ENCODE assay signal across 17 cellular contexts in genomic region chr2:170341684-170342631, GRCh38.
DNase-seq lines count a peak whose midpoint lies in the region; ATAC-seq and TF ChIP-seq lines count a peak whose summit lies in the region.
"Had no signal": no experiment of that assay in that cellular context is flagged by ENCODE, and none has a peak within 500 bp of the region (broad histone marks: within the 10 kb centered on the region; RNA-seq: fewer than 3 reads in every experiment).

No MANE protein-coding gene starts in this region.

- H3K23ac ChIP-seq in neuronal stem cell (ENCODE audit: low read depth, low read length, poor library complexity) = no peak overlapping the region

- peak; percentile 87 for ATAC-seq in CD4-positive, alpha-beta T cell (ENCODE audit: poor library complexity)
- ATAC-seq: body of pancreas had no signal

- H3K4me1 ChIP-seq in neuronal stem cell (ENCODE audit: control insufficient read depth in 2 of 2, insufficient read depth in 1 of 2, low read depth in 1 of 2, low read length in 2 of 2) = peaks cover 4 to 7% of the 10 kb centered on the region in 2 donors
- H3K4me1 ChIP-seq: body of pancreas, left ventricle myocardium inferior had no signal

- in situ Hi-C loops in G401 (cut with HindIII; ENCODE audit: low sequenced_read_pairs) = no loop called here

- POLR2A ChIA-PET in CD4-positive, alpha-beta T cell (lab: Charles Lee) = interaction anchor here (0.6 to 0.9 kb wide), 3 partner anchors 13 to 700 kb away, joined by 3 to 4 read pairs (median 3); no protein-coding TSS in a partner anchor

- no CpG with 5 or more reads among the region's 8 CpGs for WGBS in neuronal stem cell (ENCODE audit: extremely low coverage in 2 of 2, insufficient read length in 2 of 2, insufficient replicate concordance in 1 of 2), 2 donors

- H3K9me3 ChIP-seq in CD4-positive, alpha-beta T cell (ENCODE audit: control insufficient read depth, low read length) = no peaks in the 10 kb centered on the region
- H3K9me3 ChIP-seq in neuronal stem cell (replicated peaks in 1 of 2; ENCODE audit: control insufficient read depth in 2 of 2, insufficient read depth in 1 of 2, low read depth in 1 of 2, low read length in 2 of 2) = peaks cover 0 to under 1% of the 10 kb centered on the region in 2 donors
- H3K9me3 ChIP-seq: body of pancreas, left ventricle myocardium inferior had no signal

- CTCF ChIA-PET in CD4-positive, alpha-beta T cell (lab: Charles Lee) = no interaction called here

- H2BK120ac ChIP-seq in neuronal stem cell (ENCODE audit: low read depth, low read length) = no peak overlapping the region

- no peak overlapping the region for H3K4me3 Mint-ChIP-seq in CD4-positive, alpha-beta T cell
- no peak overlapping the region for H3K4me3 Mint-ChIP-seq in T-helper 1 cell treated with Interleukin-12 subunit alpha and Interleukin-12 subunit beta and Interleukin-4 antibody, amounts not matched to agents 30 μg/mL and 1 μg/mL, for 36 hours
- H3K4me3 Mint-ChIP-seq: activated CD4-positive, alpha-beta memory T cell treated with anti-CD3 and anti-CD28 coated beads, Interleukin-2, amount 10 ng/mL, durations not matched to agents 7 days and 5 days; activated naive CD8-positive, alpha-beta T cell; B cell had no signal

- intact Hi-C loops in CD4-positive, alpha-beta T cell (cut with DNase I, micrococcal nuclease) = no loop called here

- H3K27ac Mint-ChIP-seq in CD4-positive, alpha-beta T cell = peak overlapping the region; percentile 62
- peak overlapping the region; percentile 27 for H3K27ac Mint-ChIP-seq in T-helper 1 cell treated with Interleukin-12 subunit alpha and Interleukin-12 subunit beta and Interleukin-4 antibody, amounts not matched to agents 30 μg/mL and 1 μg/mL, for 36 hours
- H3K27ac Mint-ChIP-seq: activated CD4-positive, alpha-beta memory T cell treated with anti-CD3 and anti-CD28 coated beads, Interleukin-2, amount 10 ng/mL, durations not matched to agents 7 days and 5 days; activated naive CD8-positive, alpha-beta T cell; B cell had no signal

- no peak overlapping the region for H2BK15ac ChIP-seq in neuronal stem cell (ENCODE audit: low read length)

- no peaks in the 10 kb centered on the region for H3K9me3 Mint-ChIP-seq in CD4-positive, alpha-beta T cell
- no peaks in the 10 kb centered on the region for H3K9me3 Mint-ChIP-seq in T-helper 1 cell treated with Interleukin-12 subunit alpha and Interleukin-12 subunit beta and Interleukin-4 antibody, amounts not matched to agents 30 μg/mL and 1 μg/mL, for 36 hours
- H3K9me3 Mint-ChIP-seq: activated CD4-positive, alpha-beta memory T cell treated with anti-CD3 and anti-CD28 coated beads, Interleukin-2, amount 10 ng/mL, durations not matched to agents 7 days and 5 days had no signal

- no peaks in the 10 kb centered on the region for H3K27me3 ChIP-seq in CD4-positive, alpha-beta T cell (ENCODE audit: control insufficient read depth, insufficient read depth, low read length)
- H3K27me3 ChIP-seq in neuronal stem cell (ENCODE audit: control insufficient read depth in 3 of 3, insufficient read depth in 3 of 3, low read depth in 1 of 3, low read length in 3 of 3) = no peaks in the 10 kb centered on the region
- H3K27me3 ChIP-seq: body of pancreas had no signal

- H3K4me3 ChIP-seq in neuronal stem cell (ENCODE audit: low read length in 2 of 2) = no peak overlapping the region
- H3K4me3 ChIP-seq: body of pancreas, left ventricle myocardium inferior had no signal

- no peak overlapping the region for H4K8ac ChIP-seq in neuronal stem cell (ENCODE audit: low read depth, low read length)

- H2BK12ac ChIP-seq in neuronal stem cell (ENCODE audit: low read length) = no peak overlapping the region

- H2AK5ac ChIP-seq in neuronal stem cell (ENCODE audit: low read depth, low read length) = no peak overlapping the region

- no peak overlapping the region for H4K91ac ChIP-seq in neuronal stem cell (ENCODE audit: low read depth, low read length, poor library complexity)

- TF ChIP-seq CTCF in CD4-positive, alpha-beta T cell (IDR thresholded peaks at IDR 0.05) = no peak

- H3K14ac ChIP-seq in neuronal stem cell (ENCODE audit: low read length) = no peak overlapping the region

- H3K4me2 ChIP-seq in neuronal stem cell (ENCODE audit: insufficient read depth, low read length, poor library complexity, severe bottlenecking) = no peak overlapping the region

- no peak for DNase-seq in CD4-positive, alpha-beta T cell
- peak; percentile 24 for DNase-seq in COR-L47 (lab: John Stamatoyannopoulos, UW)
- DNase-seq in NCI-H2081 treated with DMSO at 0.1 percent for 48 hours (lab: John Stamatoyannopoulos, UW) = peak; percentile 41
- DNase-seq in NOMO-1 (lab: John Stamatoyannopoulos, UW; ENCODE audit: unreplicated experiment in 2 of 2) = no peak
- no peak for DNase-seq in neuronal stem cell (ENCODE audit: low spot score)
- DNase-seq in Ammon's horn (ENCODE audit: low spot score) = no peak
- no peak for DNase-seq in G401 (ENCODE audit: low spot score)
- DNase-seq: activated CD4-positive, alpha-beta memory T cell treated with anti-CD3 and anti-CD28 coated beads, Interleukin-2, amount 10 ng/mL, durations not matched to agents 7 days and 5 days; activated T-cell treated with anti-CD3 and anti-CD28 coated beads, Interleukin-2, amount 50 U/mL, for 48 hours; body of pancreas; HCEC 1CT; left ventricle myocardium inferior; NCI-H2029; stimulated activated CD8-positive, alpha-beta memory T cell treated with anti-CD3 and anti-CD28 coated beads, Interleukin-4, amount 100 ng/mL, for 48 hours had no signal

- no peak overlapping the region for H3K9ac ChIP-seq in neuronal stem cell (ENCODE audit: low read depth, low read length, poor library complexity)

- no peak overlapping the region for H2BK5ac ChIP-seq in neuronal stem cell (ENCODE audit: low read length)

- peaks cover 13% of the 10 kb centered on the region for H3K4me1 Mint-ChIP-seq in CD4-positive, alpha-beta T cell (ENCODE audit: low read depth)
- peaks cover 18% of the 10 kb centered on the region for H3K4me1 Mint-ChIP-seq in T-helper 1 cell treated with Interleukin-12 subunit alpha and Interleukin-12 subunit beta and Interleukin-4 antibody, amounts not matched to agents 30 μg/mL and 1 μg/mL, for 36 hours (ENCODE audit: low read depth)
- H3K4me1 Mint-ChIP-seq: B cell had no signal

- H3K4ac ChIP-seq in neuronal stem cell (ENCODE audit: low read length) = no peak overlapping the region

- H3K27ac ChIP-seq in CD4-positive, alpha-beta T cell (ENCODE audit: low read depth, low read length) = no peak overlapping the region
- H3K27ac ChIP-seq in neuronal stem cell (replicated peaks; ENCODE audit: low read length) = no peak overlapping the region
- H3K27ac ChIP-seq: body of pancreas, left ventricle myocardium inferior had no signal

- no peak overlapping the region for H3K18ac ChIP-seq in neuronal stem cell (ENCODE audit: low read length)

- peaks cover 3% of the 10 kb centered on the region for H3K27me3 Mint-ChIP-seq in CD4-positive, alpha-beta T cell
- no peaks in the 10 kb centered on the region for H3K27me3 Mint-ChIP-seq in T-helper 1 cell treated with Interleukin-12 subunit alpha and Interleukin-12 subunit beta and Interleukin-4 antibody, amounts not matched to agents 30 μg/mL and 1 μg/mL, for 36 hours (ENCODE audit: low read depth)

- H2AFZ ChIP-seq in neuronal stem cell (ENCODE audit: low read length) = no peak overlapping the region

- no peaks in the 10 kb centered on the region for H3K79me1 ChIP-seq in neuronal stem cell (ENCODE audit: low read depth, low read length)

- no peaks in the 10 kb centered on the region for H3K36me3 Mint-ChIP-seq in CD4-positive, alpha-beta T cell (ENCODE audit: low read depth)
- no peaks in the 10 kb centered on the region for H3K36me3 Mint-ChIP-seq in T-helper 1 cell treated with Interleukin-12 subunit alpha and Interleukin-12 subunit beta and Interleukin-4 antibody, amounts not matched to agents 30 μg/mL and 1 μg/mL, for 36 hours (ENCODE audit: low read depth)
- H3K36me3 Mint-ChIP-seq: activated naive CD8-positive, alpha-beta T cell had no signal

- no peaks in the 10 kb centered on the region for H3K36me3 ChIP-seq in neuronal stem cell (replicated peaks in 1 of 2; ENCODE audit: control insufficient read depth in 2 of 2, insufficient read depth in 2 of 2, low read length in 2 of 2)
- H3K36me3 ChIP-seq: left ventricle myocardium inferior had no signal

Comparison
In these comparisons a context has a peak if more than half of its experiments do, and no peak if none do; other contexts are left out.
1. DNase-seq: peak in COR-L47 (single experiment) and NCI-H2081 treated with DMSO at 0.1 percent for 48 hours (single experiment); none in CD4-positive, alpha-beta T cell (0 of 10), NOMO-1 (0 of 2), neuronal stem cell (single experiment), Ammon's horn (single experiment) and G401 (single experiment).